In genomic region chr3:160226026-160226739, GRCh38 we compare ENCODE assay signal across 8 cellular contexts. TPM values are rescaled to one million over a fixed set of nuclear protein-coding genes. Genes with fewer than 3 reads are reported as not detected.
DNase-seq lines count a peak whose midpoint lies in the region; ATAC-seq and TF ChIP-seq lines count a peak whose summit lies in the region.

No MANE protein-coding gene starts in this region.

- peaks cover 11% of the 10 kb centered on the region for H3K4me1 ChIP-seq in thymus (ENCODE audit: control insufficient read depth, insufficient read depth, low read length)

- H3K27me3 ChIP-seq in thymus (ENCODE audit: control insufficient read depth, insufficient read depth) = peaks cover 46% of the 10 kb centered on the region

- H3K4me3 ChIP-seq in thymus (ENCODE audit: low read length) = peak overlapping the region; percentile 64

- no peak overlapping the region for H3K27ac ChIP-seq in thymus (ENCODE audit: low read depth)

- no peaks in the 10 kb centered on the region for H3K36me3 ChIP-seq in thymus (ENCODE audit: control insufficient read depth, insufficient read depth)

- H3K27me3 Mint-ChIP-seq in activated CD4-positive, alpha-beta T cell treated with anti-CD3 and anti-CD28 coated beads, Interleukin-2, amount 10 ng/mL, durations not matched to agents 7 days and 5 days = peaks cover 70% of the 10 kb centered on the region
- H3K27me3 Mint-ChIP-seq in brain = peaks cover 64% of the 10 kb centered on the region

- peak; percentile 37 for ATAC-seq in left lobe of liver

- peak overlapping the region; percentile 36 for H3K27ac Mint-ChIP-seq in activated CD4-positive, alpha-beta T cell treated with anti-CD3 and anti-CD28 coated beads, Interleukin-2, amount 10 ng/mL, durations not matched to agents 7 days and 5 days
- peak overlapping the region in 4 of 5 experiments; percentile 24 to 59 (median 42) for H3K27ac Mint-ChIP-seq in brain

- WGBS in thymus = 1% methylated on average over 78 of the region's 78 CpGs

- no peak for TF ChIP-seq CTCF in brain (conservative IDR thresholded peaks at IDR 0.05)

- H3K4me1 Mint-ChIP-seq in activated CD4-positive, alpha-beta T cell treated with anti-CD3 and anti-CD28 coated beads, Interleukin-2, amount 10 ng/mL, durations not matched to agents 7 days and 5 days = peaks cover 15% of the 10 kb centered on the region
- peaks cover 20% of the 10 kb centered on the region for H3K4me1 Mint-ChIP-seq in brain

- CTCF ChIA-PET in activated CD4-positive, alpha-beta T cell treated with anti-CD3 and anti-CD28 coated beads, Interleukin-2, amount 10 ng/mL, durations not matched to agents 7 days and 5 days (lab: Charles Lee) = interaction anchor here (1.2 kb wide), 1 partner anchor 169 kb away, joined by 3 read pairs; no protein-coding TSS in a partner anchor
- CTCF ChIA-PET in HEK293T (lab: Yijun Ruan, JAX) = interaction anchor here (1.2 kb wide), 1 partner anchor 16 kb away, joined by 6 read pairs; no protein-coding TSS in a partner anchor

- POLR2A ChIA-PET in activated CD4-positive, alpha-beta T cell treated with anti-CD3 and anti-CD28 coated beads, Interleukin-2, amount 10 ng/mL, durations not matched to agents 7 days and 5 days (lab: Charles Lee) = no interaction called here
- POLR2A ChIA-PET in HEK293T (lab: Yijun Ruan, JAX) = interaction anchor here (0.7 kb wide), 1 partner anchor 63 kb away, joined by 4 read pairs; no protein-coding TSS in a partner anchor

- peaks cover 1% of the 10 kb centered on the region for H3K9me3 ChIP-seq in thymus (ENCODE audit: control insufficient read depth)

- peaks cover 2% of the 10 kb centered on the region for H3K36me3 Mint-ChIP-seq in activated CD4-positive, alpha-beta T cell treated with anti-CD3 and anti-CD28 coated beads, Interleukin-2, amount 10 ng/mL, durations not matched to agents 7 days and 5 days (ENCODE audit: low read depth)
- no peaks in the 10 kb centered on the region for H3K36me3 Mint-ChIP-seq in brain

- H3K9me3 Mint-ChIP-seq in activated CD4-positive, alpha-beta T cell treated with anti-CD3 and anti-CD28 coated beads, Interleukin-2, amount 10 ng/mL, durations not matched to agents 7 days and 5 days = no peaks in the 10 kb centered on the region
- peaks cover 0 to 6% (median 0%) of the 10 kb centered on the region in 5 experiments for H3K9me3 Mint-ChIP-seq in brain

- peak; percentile 10 for DNase-seq in activated CD4-positive, alpha-beta T cell treated with anti-CD3 and anti-CD28 coated beads, Interleukin-2, amount 10 ng/mL, durations not matched to agents 7 days and 5 days
- DNase-seq in activated CD4-positive, alpha-beta T cell treated with anti-CD3 and anti-CD28 coated beads for 1 hour = no peak
- peak; percentile 35 for DNase-seq in HEK293T (ENCODE audit: extremely low spot score)
- peak; percentile 10 for DNase-seq in NCI-H345 (lab: John Stamatoyannopoulos, UW)
- no peak for DNase-seq in left lobe of liver (ENCODE audit: low spot score)
- no peak for DNase-seq in SW 1271 (lab: John Stamatoyannopoulos, UW)

- H3K4me3 Mint-ChIP-seq in activated CD4-positive, alpha-beta T cell treated with anti-CD3 and anti-CD28 coated beads, Interleukin-2, amount 10 ng/mL, durations not matched to agents 7 days and 5 days = peak overlapping the region; percentile 71
- peak overlapping the region; percentile 85 to 91 (median 88) for H3K4me3 Mint-ChIP-seq in brain

TF ChIP-seq in HEK293T, 16 proteins besides CTCF, POLR2A, EP300 and RAD21:
- TF ChIP-seq L3MBTL2 (conservative IDR thresholded peaks at IDR 0.05) = peak; percentile 22; the same call in 1 of the 2 replicates
- no peak for TF ChIP-seq FOXM1 (IDR thresholded peaks at IDR 0.05; ENCODE audit: borderline replicate concordance)

RNA-seq across cellular contexts. Expression of gene C3orf80, which starts 1.0 kb away (rescaled TPM):
- total RNA-seq in activated CD4-positive, alpha-beta T cell treated with anti-CD3 and anti-CD28 coated beads, Interleukin-2, amount 10 ng/mL, durations not matched to agents 7 days and 5 days = not detected
- polyA plus RNA-seq in brain (ENCODE audit: insufficient read depth, low read depth, low replicate concordance) (1.1 TPM), thymus (0.21 TPM)
- total RNA-seq in left lobe of liver = 0.10 TPM

Comparison
In these comparisons a context has a peak if more than half of its experiments do, and no peak if none do; other contexts are left out.
1. DNase-seq: peak in activated CD4-positive, alpha-beta T cell treated with anti-CD3 and anti-CD28 coated beads, Interleukin-2, amount 10 ng/mL, durations not matched to agents 7 days and 5 days (single experiment), HEK293T (single experiment) and NCI-H345 (single experiment); none in activated CD4-positive, alpha-beta T cell treated with anti-CD3 and anti-CD28 coated beads for 1 hour (single experiment), left lobe of liver (single experiment) and SW 1271 (0 of 2).